In genomic region chr1:207885129-207886032, GRCh38 we compare ENCODE assay signal across 8 cellular contexts. TPM values are rescaled to one million over a fixed set of nuclear protein-coding genes. Genes with fewer than 3 reads are reported as not detected.
DNase-seq lines count a peak whose midpoint lies in the region; ATAC-seq and TF ChIP-seq lines count a peak whose summit lies in the region.

No MANE protein-coding gene starts in this region.

- no peak overlapping the region; the same call in 1 of the 2 replicates for H4K5ac ChIP-seq in IMR-90 (ENCODE audit: low read depth, low read length)

- peak overlapping the region; percentile 45; the same call in 1 of the 2 replicates for H2BK120ac ChIP-seq in IMR-90 (ENCODE audit: low read depth, low read length)

- no peaks in the 10 kb centered on the region for H3F3A ChIP-seq in PC-3 (ENCODE audit: low read length, unreplicated experiment)

- H3K9ac ChIP-seq in IMR-90 (ENCODE audit: low read depth, low read length) = no peak overlapping the region
- no peak overlapping the region for H3K9ac ChIP-seq in PC-3 (ENCODE audit: low read length)
- no peak overlapping the region for H3K9ac ChIP-seq in fibroblast of lung (ENCODE audit: insufficient read depth, low read length)

- H2BK15ac ChIP-seq in IMR-90 (ENCODE audit: low read depth, low read length) = peak overlapping the region; percentile 42; the same call in 1 of the 3 replicates

- H3K14ac ChIP-seq in IMR-90 (replicated peaks; ENCODE audit: low read depth, low read length) = peak overlapping the region; percentile 43; the same call in 1 of the 2 replicates

- no peak overlapping the region for H3K23ac ChIP-seq in IMR-90 (ENCODE audit: low read depth, low read length)

- no peak overlapping the region for H3K27ac ChIP-seq in CD8-positive, alpha-beta memory T cell (ENCODE audit: low read depth, low read length)
- H3K27ac ChIP-seq in IMR-90 (ENCODE audit: insufficient read depth, low read length) (no peak overlapping the region), PC-3 (ENCODE audit: low read length) (no peak overlapping the region), fibroblast of lung (ENCODE audit: insufficient read depth, low read length) (no peak overlapping the region)

- H3K9me1 ChIP-seq in IMR-90 (ENCODE audit: insufficient read depth, low read length) = peaks cover 5% of the 10 kb centered on the region

- POLR2A ChIA-PET in CD8-positive, alpha-beta memory T cell (lab: Charles Lee) = interaction anchor here (1.0 to 2.6 kb wide), 4 partner anchors 12 to 78 kb away, joined by 4 to 14 read pairs (median 6); no protein-coding TSS in a partner anchor
- POLR2A ChIA-PET in IMR-90 (lab: Charles Lee; ENCODE audit: unreplicated experiment) (interaction anchor here (1.9 kb wide), 1 partner anchor 78 kb away, joined by 10 read pairs; no protein-coding TSS in a partner anchor), PC-3 (lab: Charles Lee; ENCODE audit: unreplicated experiment) (interaction anchor here (1.2 kb wide), 1 partner anchor 17 kb away, joined by 3 read pairs; no protein-coding TSS in a partner anchor)

- ATAC-seq in IMR-90 (ENCODE audit: low read depth) = peak; percentile 99
- ATAC-seq in PC-3 = peak; percentile 99

- no peak overlapping the region for H3K18ac ChIP-seq in IMR-90 (ENCODE audit: low read depth, low read length)

- peak; percentile 58 to 79 (median 61) for DNase-seq in CD8-positive, alpha-beta memory T cell
- peak; percentile 78 for DNase-seq in GM20000 (ENCODE audit: low spot score)
- DNase-seq in IMR-90 = peak; percentile 83
- peak; percentile 90 for DNase-seq in PC-3
- DNase-seq in activated T-cell treated with anti-CD3 and anti-CD28 coated beads, Interleukin-2, amount 50 U/mL, for 48 hours = peak; percentile 74 to 80
- DNase-seq in fibroblast of lung (ENCODE audit: low read depth in 2 of 2) = peak; percentile 72 to 90
- peak; percentile 84 for DNase-seq in nephron progenitor cell
- peak; percentile 95 for DNase-seq in superior temporal gyrus (ENCODE audit: extremely low spot score)

- H3K4me1 ChIP-seq in CD8-positive, alpha-beta memory T cell (ENCODE audit: insufficient read depth, low read length) = peaks cover 28% of the 10 kb centered on the region
- H3K4me1 ChIP-seq in IMR-90 (ENCODE audit: control insufficient read depth, insufficient read depth, low read length) (peaks cover 5% of the 10 kb centered on the region), PC-3 (ENCODE audit: insufficient read depth, low read length) (peaks cover 10% of the 10 kb centered on the region; the same call in 1 of the 2 replicates), fibroblast of lung (ENCODE audit: control insufficient read depth, extremely low read depth, insufficient read depth, low read length) (peaks cover 21% of the 10 kb centered on the region)

- H4K20me1 ChIP-seq in IMR-90 (ENCODE audit: insufficient read depth, low read length) (no peaks in the 10 kb centered on the region), PC-3 (ENCODE audit: low read length) (no peaks in the 10 kb centered on the region), fibroblast of lung (ENCODE audit: control insufficient read depth, extremely low read depth, insufficient read depth, low read length) (no peaks in the 10 kb centered on the region)

- WGBS in IMR-90 (ENCODE audit: extremely low coverage in 2 of 2, insufficient read length in 1 of 2), 2 experiments = 50% methylated on average over 2 of the region's 9 CpGs; no CpG with 5 or more reads in 1 of the 2 experiments

- H4K91ac ChIP-seq in IMR-90 (ENCODE audit: insufficient read depth, low read depth, low read length) = peak overlapping the region; percentile 37

- H3K9me3 Mint-ChIP-seq in CD8-positive, alpha-beta memory T cell = no peaks in the 10 kb centered on the region
- H3K9me3 Mint-ChIP-seq in nephron progenitor cell = no peaks in the 10 kb centered on the region

- peak overlapping the region; percentile 88 for H2AFZ ChIP-seq in IMR-90 (replicated peaks; ENCODE audit: low read length, poor library complexity)
- H2AFZ ChIP-seq in PC-3 (ENCODE audit: low read length) = peak overlapping the region; percentile 85
- peak overlapping the region; percentile 92 for H2AFZ ChIP-seq in fibroblast of lung (ENCODE audit: low read length)

- intact Hi-C loops in IMR-90 (cut with micrococcal nuclease) = loop anchor here (1.0 to 10.0 kb wide), 4 partner anchors 78 to 362 kb away; no protein-coding TSS in a partner anchor
- intact Hi-C loops in PC-3 (cut with micrococcal nuclease) = loop anchor here (1.0 kb wide), 3 partner anchors 57 to 113 kb away; no protein-coding TSS in a partner anchor

- H3K79me2 ChIP-seq in PC-3 (ENCODE audit: low read length) = no peaks in the 10 kb centered on the region
- H3K79me2 ChIP-seq in fibroblast of lung (ENCODE audit: control insufficient read depth, insufficient read depth, low read length) = no peaks in the 10 kb centered on the region

- BruUV-seq in IMR-90 (replicated peaks; lab: Mats Ljungman, UMichigan) = no TSS peak
- no TSS peak for BruUV-seq in PC-3 (replicated peaks; lab: Mats Ljungman, UMichigan)

- no peaks in the 10 kb centered on the region for H3K9me3 ChIP-seq in CD8-positive, alpha-beta memory T cell (ENCODE audit: low read length)
- H3K9me3 ChIP-seq in IMR-90 (ENCODE audit: control insufficient read depth, insufficient read depth, low read length) (no peaks in the 10 kb centered on the region), PC-3 (ENCODE audit: low read length) (no peaks in the 10 kb centered on the region), fibroblast of lung (ENCODE audit: control insufficient read depth, insufficient read depth, low read depth, low read length) (no peaks in the 10 kb centered on the region)

- dilution Hi-C loops in IMR-90 (cut with HindIII; ENCODE audit: low sequenced_read_pairs, unreplicated experiment) = no loop called here

- in situ Hi-C loops in IMR-90 (cut with MboI; ENCODE audit: low sequenced_read_pairs) = no loop called here

- H3K79me1 ChIP-seq in IMR-90 (ENCODE audit: low read depth in 1 of 2, low read length in 2 of 2) = no peaks in the 10 kb centered on the region

- H4K8ac ChIP-seq in IMR-90 (ENCODE audit: low read depth in 2 of 2, low read length in 2 of 2) = peak overlapping the region; percentile 72 to 92; a peak in 3 of 4 replicates

- H3K27me3 Mint-ChIP-seq in CD8-positive, alpha-beta memory T cell = peaks cover 8 to 18% of the 10 kb centered on the region in 2 donors
- H3K27me3 Mint-ChIP-seq in nephron progenitor cell (ENCODE audit: low read depth, poor library complexity) = peaks cover 22% of the 10 kb centered on the region

- no peaks in the 10 kb centered on the region for H3K27me3 ChIP-seq in CD8-positive, alpha-beta memory T cell (ENCODE audit: insufficient read depth, low read length, poor library complexity, severe bottlenecking)
- H3K27me3 ChIP-seq in IMR-90 (ENCODE audit: control insufficient read depth, insufficient read depth, low read length) (peaks cover 6% of the 10 kb centered on the region; the same call in 1 of the 2 replicates), PC-3 (ENCODE audit: low read length) (no peaks in the 10 kb centered on the region), fibroblast of lung (ENCODE audit: control insufficient read depth, insufficient read depth, low read length) (no peaks in the 10 kb centered on the region)

- H2AK9ac ChIP-seq in IMR-90 (replicated peaks; ENCODE audit: low read depth, low read length, poor library complexity) = peak overlapping the region; percentile 84

- no peaks in the 10 kb centered on the region for H3K9me2 ChIP-seq in PC-3 (replicated peaks; ENCODE audit: low read length)

- no peak overlapping the region for H2BK5ac ChIP-seq in IMR-90 (ENCODE audit: low read depth, low read length, poor library complexity, severe bottlenecking)

- peaks cover 0 to under 1% (median 0%) of the 10 kb centered on the region in 3 donors for H3K36me3 Mint-ChIP-seq in CD8-positive, alpha-beta memory T cell
- H3K36me3 Mint-ChIP-seq in nephron progenitor cell (ENCODE audit: low read depth) = no peaks in the 10 kb centered on the region

- no peak overlapping the region for H3K4me2 ChIP-seq in IMR-90 (ENCODE audit: low read depth, low read length)
- H3K4me2 ChIP-seq in PC-3 (ENCODE audit: low read length) = no peak overlapping the region
- H3K4me2 ChIP-seq in fibroblast of lung (ENCODE audit: extremely low read depth, insufficient read depth, low read length) = no peak overlapping the region

- H2AK5ac ChIP-seq in IMR-90 (ENCODE audit: low read depth, low read length) = peak overlapping the region; percentile 49; the same call in 1 of the 2 replicates

- peak; percentile 94 for TF ChIP-seq RAD21 in IMR-90 (IDR thresholded peaks at IDR 0.05; ENCODE audit: low read length)

- peak overlapping the region in 3 of 7 donors; percentile 10 to 36 (median 21) for H3K4me3 Mint-ChIP-seq in CD8-positive, alpha-beta memory T cell
- H3K4me3 Mint-ChIP-seq in nephron progenitor cell = no peak overlapping the region

- no peaks in the 10 kb centered on the region for H3K36me3 ChIP-seq in CD8-positive, alpha-beta memory T cell (ENCODE audit: insufficient read depth, low read length)
- H3K36me3 ChIP-seq in IMR-90 (ENCODE audit: control insufficient read depth, insufficient read depth, low read length) (no peaks in the 10 kb centered on the region), PC-3 (ENCODE audit: low read depth, low read length) (no peaks in the 10 kb centered on the region), fibroblast of lung (ENCODE audit: control insufficient read depth, insufficient read depth, low read length) (no peaks in the 10 kb centered on the region)

- H3K27ac Mint-ChIP-seq in CD8-positive, alpha-beta memory T cell = peak overlapping the region in 7 of 8 donors; percentile 59 to 96 (median 79)
- H3K27ac Mint-ChIP-seq in nephron progenitor cell = no peak overlapping the region

- H3K4ac ChIP-seq in IMR-90 (ENCODE audit: low read depth, low read length) = peak overlapping the region; percentile 61

- TF ChIP-seq POLR2A in IMR-90 (IDR thresholded peaks at IDR 0.05; ENCODE audit: low read depth, low read length) = no peak

- no peak overlapping the region for H3K4me3 ChIP-seq in CD8-positive, alpha-beta memory T cell (ENCODE audit: low read length)
- H3K4me3 ChIP-seq in IMR-90 (ENCODE audit: insufficient read depth, low read depth, low read length) = no peak overlapping the region
- no peak overlapping the region for H3K4me3 ChIP-seq in PC-3 (ENCODE audit: low read length)
- no peak overlapping the region for H3K4me3 ChIP-seq in fibroblast of lung (replicated peaks in 1 of 4; ENCODE audit: control extremely low read depth in 1 of 4, insufficient read depth in 1 of 4, low read depth in 3 of 4, low read length in 4 of 4)

- H3K4me1 Mint-ChIP-seq in CD8-positive, alpha-beta memory T cell = peaks cover 33 to 38% (median 37%) of the 10 kb centered on the region in 3 donors
- H3K4me1 Mint-ChIP-seq in nephron progenitor cell = peaks cover 22% of the 10 kb centered on the region

- TF ChIP-seq CTCF in GM20000 (IDR thresholded peaks at IDR 0.05; ENCODE audit: extremely low read depth, missing control alignments) (peak; percentile 86), IMR-90 (conservative IDR thresholded peaks at IDR 0.05; ENCODE audit: low read depth, low read length) (peak; percentile 97), PC-3 (conservative IDR thresholded peaks at IDR 0.05; ENCODE audit: low read depth, low read length) (peak; percentile 98), fibroblast of lung (conservative IDR thresholded peaks at IDR 0.05 in 1 of 2, IDR thresholded peaks at IDR 0.05 in 1 of 2; ENCODE audit: low read depth in 1 of 2, low read length in 2 of 2) (peak; percentile 90 to 94), nephron progenitor cell (IDR thresholded peaks at IDR 0.05) (peak; percentile 96)

- CTCF ChIA-PET in CD8-positive, alpha-beta memory T cell (lab: Charles Lee) = interaction anchor here (0.6 to 9.2 kb wide), 35 partner anchors 8 to 130 kb away, joined by 3 to 244 read pairs (median 5); partner anchors contain the start of gene CD34
- CTCF ChIA-PET in IMR-90 (lab: Yijun Ruan, JAX) = interaction anchor here (0.5 to 5.3 kb wide), 34 partner anchors 10 to 360 kb away, joined by 3 to 69 read pairs (median 5); no protein-coding TSS in a partner anchor
- CTCF ChIA-PET in PC-3 (lab: Charles Lee) = interaction anchor here (0.5 to 2.6 kb wide), 17 partner anchors 9 to 1682 kb away, joined by 3 to 54 read pairs (median 5); partner anchors contain the start of gene PLXNA2

- no peak overlapping the region for H3K56ac ChIP-seq in IMR-90 (ENCODE audit: extremely low read depth, insufficient read depth, low read length)

- peak overlapping the region; percentile 61 for H2BK20ac ChIP-seq in IMR-90 (ENCODE audit: low read depth, low read length)

RNA-seq across cellular contexts. Expression of gene CD34, which starts 25.5 kb away (rescaled TPM):
- not detected for total RNA-seq in CD8-positive, alpha-beta memory T cell
- polyA plus RNA-seq in CD8-positive, alpha-beta memory T cell = not detected
- total RNA-seq in IMR-90 (2012; rRNA removed) (under 0.01 TPM in 1 of 2 replicates, not detected in the other), PC-3 (2014; rRNA removed) (not detected in 2 replicates), fibroblast of lung (under 0.01 and 0.26 TPM in 2 replicates)
- polyA plus RNA-seq in IMR-90 (2012; rRNA removed) (0.14 and 0.16 TPM in 2 replicates), fibroblast of lung (0.51 and 0.72 TPM in 2 replicates)
- 0.10 and 0.11 TPM in 2 replicates for polyA plus RNA-seq in IMR-90 (2012; cell fraction: cytosol; rRNA removed)
- 0.04 and 0.10 TPM in 2 replicates for polyA plus RNA-seq in IMR-90 (2012; cell fraction: nucleus; rRNA removed; ENCODE audit: low replicate concordance)
- polyA plus RNA-seq in fibroblast of lung (2012) = 0.33 and 0.53 TPM in 2 replicates
- polyA minus RNA-seq in fibroblast of lung (ENCODE audit: low replicate concordance) = 0.33 TPM in 1 of 2 replicates, not detected in the other
